ENCODE assay signal across 8 cellular contexts in the genomic region with DNA sequence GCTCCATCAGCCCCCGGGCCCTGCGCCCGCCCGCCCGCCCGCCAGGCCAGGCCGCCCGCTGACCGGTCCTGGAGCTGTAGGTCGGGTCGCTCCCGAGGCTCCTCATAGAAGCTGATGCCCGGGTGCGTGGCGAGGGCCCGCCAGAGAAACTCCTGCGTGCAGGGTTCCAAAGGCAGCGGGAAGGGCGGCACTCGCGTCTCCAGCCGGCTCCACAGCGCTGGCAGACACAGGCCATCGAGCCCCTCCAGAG. TPM values are rescaled to one million over a fixed set of nuclear protein-coding genes. Genes with fewer than 3 reads are reported as not detected.
DNase-seq lines count a peak whose midpoint lies in the region; ATAC-seq and TF ChIP-seq lines count a peak whose summit lies in the region.

No MANE protein-coding gene starts in this region.

- no peaks in the 10 kb centered on the region for H3K4me1 ChIP-seq in endodermal cell (ENCODE audit: control insufficient read depth, insufficient read depth, low read length)

- H3K27me3 Mint-ChIP-seq in endodermal cell (ENCODE audit: insufficient read depth), result no peaks in the 10 kb centered on the region
- H3K27me3 Mint-ChIP-seq in neural crest cell (ENCODE audit: low read depth), result no peaks in the 10 kb centered on the region

- peak; percentile 32 for ATAC-seq in GM21515 (IDR thresholded peaks at IDR 0.05; ENCODE audit: unreplicated experiment)

- whole genome bisulfite sequencing in endodermal cell (ENCODE audit: insufficient coverage in 1 of 2, insufficient read length in 1 of 2), 2 experiments, result 0 to 2% methylated on average over 8 to 24 of the region's 24 CpGs

- peaks cover 21% of the 10 kb centered on the region for H3K36me3 Mint-ChIP-seq in endodermal cell (ENCODE audit: low read depth)
- peaks cover 4% of the 10 kb centered on the region for H3K36me3 Mint-ChIP-seq in neural crest cell (ENCODE audit: low read depth)

- no peaks in the 10 kb centered on the region for H3K27me3 ChIP-seq in endodermal cell (ENCODE audit: control insufficient read depth, insufficient read depth, low read length, poor library complexity, severe bottlenecking)

- peaks cover 22% of the 10 kb centered on the region for H3K4me1 Mint-ChIP-seq in endodermal cell
- peaks cover 33% of the 10 kb centered on the region for H3K4me1 Mint-ChIP-seq in neural crest cell

- H3K4me3 ChIP-seq in AG09309 (ENCODE audit: control insufficient read depth, low read depth, low read length), result peak overlapping the region; percentile 89
- peak overlapping the region; percentile 99 for H3K4me3 ChIP-seq in endodermal cell (ENCODE audit: low read length)

- H3K9me3 ChIP-seq in KOPT-K1 (ENCODE audit: insufficient read depth, low read length, poor library complexity, severe bottlenecking) (no peaks in the 10 kb centered on the region), endodermal cell (ENCODE audit: control insufficient read depth, low read length) (no peaks in the 10 kb centered on the region)

- H3K27ac Mint-ChIP-seq in endodermal cell, result peak overlapping the region; percentile 89
- peak overlapping the region; percentile 92 for H3K27ac Mint-ChIP-seq in neural crest cell (ENCODE audit: unreplicated experiment)

- DNase-seq in AG09309 (ENCODE audit: low read depth), result no peak
- DNase-seq in endodermal cell, result no peak
- DNase-seq in neural crest cell (ENCODE audit: low read depth, low spot score), result no peak
- DNase-seq in medulla oblongata (ENCODE audit: extremely low spot score), result no peak
- no peak for DNase-seq in NCI-H1436 treated with DMSO at 0.1 percent for 48 hours (lab: John Stamatoyannopoulos, UW)
- DNase-seq in inferior parietal cortex (ENCODE audit: extremely low spot score), result no peak

- H3K36me3 ChIP-seq in KOPT-K1 (ENCODE audit: insufficient read depth, low read length), result peaks cover 16% of the 10 kb centered on the region
- H3K36me3 ChIP-seq in endodermal cell (ENCODE audit: control insufficient read depth, insufficient read depth, low read length), result peaks cover 17% of the 10 kb centered on the region

- H3K9ac ChIP-seq in endodermal cell (ENCODE audit: extremely low read depth, low read length, poor library complexity, severe bottlenecking), result no peak overlapping the region

- peak overlapping the region; percentile 99 for H3K4me3 Mint-ChIP-seq in endodermal cell
- peak overlapping the region; percentile 98 for H3K4me3 Mint-ChIP-seq in neural crest cell

- H3K27ac ChIP-seq in KOPT-K1 (ENCODE audit: low read depth, low read length, poor library complexity, severe bottlenecking), result peak overlapping the region; percentile 57
- H3K27ac ChIP-seq in endodermal cell (ENCODE audit: low read depth, low read length), result no peak overlapping the region

- no peak for TF ChIP-seq CTCF in AG09309 (IDR thresholded peaks at IDR 0.05; ENCODE audit: control insufficient read depth, insufficient read depth, low read depth, low read length, missing control alignments)
- TF ChIP-seq CTCF in endodermal cell (conservative IDR thresholded peaks at IDR 0.05), result no peak
- no peak for TF ChIP-seq CTCF in neural crest cell (conservative IDR thresholded peaks at IDR 0.05)

- H3K9me3 Mint-ChIP-seq in endodermal cell (no peaks in the 10 kb centered on the region), neural crest cell (no peaks in the 10 kb centered on the region)

RNA-seq across cellular contexts. Expression of a gene that starts 0.2 kb away (rescaled TPM):
- 100 to 1,000 TPM; 138 TPM for total RNA-seq in endodermal cell
- polyA plus RNA-seq in endodermal cell (2013, experiment 1 of 2), result 73.5 TPM
- 77.1 TPM for polyA plus RNA-seq in endodermal cell (2013, experiment 2 of 2)
- total RNA-seq in neural crest cell, result 123 and 125 TPM in 2 replicates

RNA-seq across cellular contexts. Expression of a gene that starts 0.4 kb away (rescaled TPM):
- total RNA-seq in endodermal cell (10 to 100 TPM; 33.6 to 39.1 TPM), neural crest cell (24.3 and 27.6 TPM in 2 replicates)
- polyA plus RNA-seq in endodermal cell (2013, experiment 1 of 2), result 14.5 TPM
- polyA plus RNA-seq in endodermal cell (2013, experiment 2 of 2), result 13.9 TPM
